Comparison of ENCODE assay signal across 21 cellular contexts in the genomic region with DNA sequence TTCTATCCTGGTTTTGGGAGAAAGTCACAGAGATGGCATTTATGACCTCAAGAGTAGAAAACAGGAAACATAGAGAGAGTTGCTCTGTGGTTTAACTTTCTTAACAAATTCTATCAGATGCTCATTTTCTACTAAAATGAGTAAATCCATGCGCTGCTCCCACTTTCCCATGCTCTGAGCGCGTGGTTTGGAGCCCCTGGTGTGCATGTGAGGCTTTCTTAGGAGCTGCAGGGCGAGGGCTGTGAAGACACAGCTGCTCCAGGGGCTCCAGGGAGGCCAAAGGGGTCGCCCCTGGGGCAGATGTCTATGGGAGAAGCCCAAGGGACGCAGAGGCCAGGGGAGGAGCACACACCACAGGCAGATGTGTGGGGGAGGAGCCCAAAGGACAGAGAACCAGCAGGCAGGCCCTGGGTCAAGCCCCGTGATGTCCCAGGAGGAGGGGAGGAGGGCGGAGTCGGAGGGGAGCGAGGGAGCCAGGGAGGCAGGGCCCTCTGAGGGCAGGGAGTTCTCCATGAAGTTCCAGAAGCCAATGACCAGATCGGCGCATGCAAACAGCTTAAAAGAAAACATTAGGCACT.
DNase-seq lines count a peak whose midpoint lies in the region; ATAC-seq, FAIRE-seq and TF ChIP-seq lines count a peak whose summit lies in the region.
"Had no signal": no experiment of that assay in that cellular context is flagged by ENCODE, and none has a peak within 500 bp of the region (broad histone marks: within the 10 kb centered on the region; RNA-seq: fewer than 3 reads in every experiment).

No MANE protein-coding gene starts in this region.

- H2AFZ ChIP-seq in K562 (ENCODE audit: low read depth, low read length): no peak overlapping the region

- peak; percentile 52 for DNase-seq in activated CD4-positive, alpha-beta T cell treated with anti-CD3 and anti-CD28 coated beads for 36 hours
- DNase-seq in activated CD4-positive, alpha-beta T cell treated with anti-CD3 and anti-CD28 coated beads, Interleukin-2, amount 50 U/mL, for 4 hours: no peak
- peak; percentile 80 for DNase-seq in NB4 (ENCODE audit: low read depth)
- DNase-seq in K562 (ENCODE audit: extremely low read depth in 1 of 4, low spot score in 3 of 4): peak in 1 of 4 experiments; percentile 7
- DNase-seq in NCI-H526 (lab: John Stamatoyannopoulos, UW): no peak
- no peak for DNase-seq in aorta
- no peak for DNase-seq in right atrium auricular region (ENCODE audit: low spot score)
- DNase-seq: dorsolateral prefrontal cortex; GDM1; hypothalamus; left ventricle myocardium superior; NCI-H2171; right cardiac atrium; SIG-M5; stimulated activated CD4-positive, alpha-beta T cell treated with anti-CD3 and anti-CD28 coated beads, Interleukin-4, amount 100 ng/mL, for 4 hours; stimulated activated naive CD4-positive, alpha-beta T cell had no signal

- peaks cover 37% of the 10 kb centered on the region for H3K36me3 Mint-ChIP-seq in activated CD4-positive, alpha-beta T cell treated with anti-CD3 and anti-CD28 coated beads for 36 hours (ENCODE audit: low read depth)
- peaks cover 50% of the 10 kb centered on the region for H3K36me3 Mint-ChIP-seq in nephron (ENCODE audit: low read depth)

- in situ Hi-C loops in K562 (cut with MboI): no loop called here

- peaks cover 11% of the 10 kb centered on the region for H3K9me3 Mint-ChIP-seq in activated CD4-positive, alpha-beta T cell treated with anti-CD3 and anti-CD28 coated beads for 36 hours (ENCODE audit: low read depth)
- peaks cover 25% of the 10 kb centered on the region for H3K9me3 Mint-ChIP-seq in nephron

- H3K27ac Mint-ChIP-seq in activated CD4-positive, alpha-beta T cell treated with anti-CD3 and anti-CD28 coated beads for 36 hours: peak overlapping the region; percentile 92
- peak overlapping the region; percentile 24 to 85 (median 37) for H3K27ac Mint-ChIP-seq in nephron
- H3K27ac Mint-ChIP-seq: brain had no signal

- H3K4me3 ChIP-seq in NB4 (ENCODE audit: low read depth, low read length): no peak overlapping the region
- no peak overlapping the region for H3K4me3 ChIP-seq in K562
- no peak overlapping the region for H3K4me3 ChIP-seq in aorta (ENCODE audit: low read length in 2 of 2)
- H3K4me3 ChIP-seq in right atrium auricular region: no peak overlapping the region

- POLR2A ChIA-PET in activated CD4-positive, alpha-beta T cell treated with anti-CD3 and anti-CD28 coated beads for 36 hours (lab: Charles Lee): interaction anchor here (0.9 kb wide), 1 partner anchor 30 kb away, joined by 4 read pairs; no protein-coding TSS in a partner anchor
- POLR2A ChIA-PET in K562 (lab: Yijun Ruan, JAX): no interaction called here

- H3K4me3 Mint-ChIP-seq in activated CD4-positive, alpha-beta T cell treated with anti-CD3 and anti-CD28 coated beads for 36 hours: no peak overlapping the region
- H3K4me3 Mint-ChIP-seq in nephron: no peak overlapping the region
- H3K4me3 Mint-ChIP-seq: brain, neural crest cell had no signal

- intact Hi-C loops in activated CD4-positive, alpha-beta T cell treated with anti-CD3 and anti-CD28 coated beads for 36 hours (cut with DNase I, micrococcal nuclease): no loop called here
- intact Hi-C loops in K562 (cut with micrococcal nuclease) (no loop called here), aorta (cut with DNase I) (no loop called here)

- no peak for FAIRE-seq in K562 (lab: Jason Lieb, UNC)
- FAIRE-seq: A204.1 had no signal

- no peak for TF ChIP-seq EP300 in K562 (IDR thresholded peaks at IDR 0.05; ENCODE audit: low read length)

- ATAC-seq in activated CD4-positive, alpha-beta T cell treated with anti-CD3 and anti-CD28 coated beads for 36 hours: peak; percentile 20
- ATAC-seq in K562 (peak; percentile 47; the same call in 2 of the 3 replicates), aorta (ENCODE audit: low FRiP score) (no peak)
- ATAC-seq: left ventricle myocardium superior had no signal

- CTCF ChIA-PET in activated CD4-positive, alpha-beta T cell treated with anti-CD3 and anti-CD28 coated beads for 36 hours (lab: Charles Lee): interaction anchor here (0.7 to 1.0 kb wide), 2 partner anchors 24 to 80 kb away, joined by 3 read pairs; no protein-coding TSS in a partner anchor
- CTCF ChIA-PET in K562 (lab: Yijun Ruan, JAX; ENCODE audit: low intra/inter-chr PET ratio): no interaction called here

- H3K79me2 ChIP-seq in K562 (ENCODE audit: control insufficient read depth, insufficient read depth, low read length): no peaks in the 10 kb centered on the region

- H3K27me3 ChIP-seq in K562 (ENCODE audit: control insufficient read depth in 2 of 2, insufficient read depth in 2 of 2, low read length in 2 of 2) (no peaks in the 10 kb centered on the region), aorta (ENCODE audit: control insufficient read depth in 1 of 2, insufficient read depth in 2 of 2, low read length in 1 of 2) (no peaks in the 10 kb centered on the region), right atrium auricular region (no peaks in the 10 kb centered on the region)
- H3K27me3 ChIP-seq: dorsolateral prefrontal cortex had no signal

- H3K36me3 ChIP-seq in K562 (ENCODE audit: control insufficient read depth, insufficient read depth, low read length): no peaks in the 10 kb centered on the region
- no peaks in the 10 kb centered on the region for H3K36me3 ChIP-seq in aorta (ENCODE audit: control insufficient read depth in 1 of 2, insufficient read depth in 2 of 2, low read length in 1 of 2)
- H3K36me3 ChIP-seq in right atrium auricular region: no peaks in the 10 kb centered on the region

- no peaks in the 10 kb centered on the region for H3K9me1 ChIP-seq in K562 (ENCODE audit: control insufficient read depth, insufficient read depth, low read length)

- H3K4me2 ChIP-seq in K562 (ENCODE audit: insufficient read depth, low read length): no peak overlapping the region

- H3K9ac ChIP-seq in K562 (ENCODE audit: insufficient read depth in 1 of 2, low read depth in 2 of 2, low read length in 2 of 2): no peak overlapping the region

- no peaks in the 10 kb centered on the region for H4K20me1 ChIP-seq in K562 (replicated peaks; ENCODE audit: control insufficient read depth, insufficient read depth, low read length)

- TF ChIP-seq CTCF in NB4 (IDR thresholded peaks at IDR 0.05; ENCODE audit: low read depth, low read length): no peak
- no peak for TF ChIP-seq CTCF in K562 (IDR thresholded peaks at IDR 0.05 in 2 of 3, conservative IDR thresholded peaks at IDR 0.05 in 1 of 3; ENCODE audit: insufficient read depth in 2 of 3, low read depth in 1 of 3, low read length in 3 of 3)
- no peak for TF ChIP-seq CTCF in nephron (IDR thresholded peaks at IDR 0.05; ENCODE audit: unreplicated experiment in 3 of 3)
- TF ChIP-seq CTCF in right atrium auricular region (IDR thresholded peaks at IDR 0.05): no peak

- H3K9me3 ChIP-seq in K562 (replicated peaks; ENCODE audit: control insufficient read depth, insufficient read depth, low read depth, low read length): no peaks in the 10 kb centered on the region
- no peaks in the 10 kb centered on the region for H3K9me3 ChIP-seq in aorta (ENCODE audit: control insufficient read depth, low read length)
- no peaks in the 10 kb centered on the region for H3K9me3 ChIP-seq in right atrium auricular region

- TF ChIP-seq POLR2A in NB4 (IDR thresholded peaks at IDR 0.05; ENCODE audit: extremely low read depth, insufficient read length): no peak
- no peak for TF ChIP-seq POLR2A in K562 (conservative IDR thresholded peaks at IDR 0.05)

- no TSS peak for BruUV-seq in K562 (replicated peaks; lab: Mats Ljungman, UMichigan)

- H3K4me1 Mint-ChIP-seq in activated CD4-positive, alpha-beta T cell treated with anti-CD3 and anti-CD28 coated beads for 36 hours: peaks cover 63% of the 10 kb centered on the region
- peaks cover 11% of the 10 kb centered on the region for H3K4me1 Mint-ChIP-seq in nephron
- H3K4me1 Mint-ChIP-seq: brain had no signal

- no peaks in the 10 kb centered on the region for H3K27me3 Mint-ChIP-seq in activated CD4-positive, alpha-beta T cell treated with anti-CD3 and anti-CD28 coated beads for 36 hours
- no peaks in the 10 kb centered on the region for H3K27me3 Mint-ChIP-seq in nephron (ENCODE audit: low read depth)

- H3K4me1 ChIP-seq in K562 (replicated peaks in 1 of 2; ENCODE audit: control insufficient read depth in 2 of 2, insufficient read depth in 2 of 2, low read length in 2 of 2) (peaks cover 0 to 3% of the 10 kb centered on the region in 2 experiments; a peak in 1 of 5 replicates), aorta (ENCODE audit: control insufficient read depth in 1 of 2, insufficient read depth in 2 of 2, low read length in 2 of 2) (no peaks in the 10 kb centered on the region), right atrium auricular region (no peaks in the 10 kb centered on the region)

- WGBS in K562 (ENCODE audit: insufficient coverage, low coverage, missing lambda C conversion rate): 58% methylated on average over 12 of the region's 12 CpGs
- 89 to 94% methylated on average over 12 of the region's 12 CpGs for WGBS in aorta, 2 donors

- TF ChIP-seq RAD21 in K562 (CRISPR knock-in tag; conservative IDR thresholded peaks at IDR 0.05 in 1 of 2, IDR thresholded peaks at IDR 0.05 in 1 of 2): no peak

- H3K27ac ChIP-seq in K562 (ENCODE audit: extremely low read depth, low read depth, low read length) (no peak overlapping the region), aorta (ENCODE audit: low read depth in 1 of 2, low read length in 2 of 2) (no peak overlapping the region), right atrium auricular region (no peak overlapping the region)
- H3K27ac ChIP-seq: VCaP had no signal

TF ChIP-seq in K562, 482 proteins besides CTCF, POLR2A, EP300 and RAD21 (continues in another document):
- no peak for TF ChIP-seq EP400 (IDR thresholded peaks at IDR 0.05)
- TF ChIP-seq, protein P1, sequence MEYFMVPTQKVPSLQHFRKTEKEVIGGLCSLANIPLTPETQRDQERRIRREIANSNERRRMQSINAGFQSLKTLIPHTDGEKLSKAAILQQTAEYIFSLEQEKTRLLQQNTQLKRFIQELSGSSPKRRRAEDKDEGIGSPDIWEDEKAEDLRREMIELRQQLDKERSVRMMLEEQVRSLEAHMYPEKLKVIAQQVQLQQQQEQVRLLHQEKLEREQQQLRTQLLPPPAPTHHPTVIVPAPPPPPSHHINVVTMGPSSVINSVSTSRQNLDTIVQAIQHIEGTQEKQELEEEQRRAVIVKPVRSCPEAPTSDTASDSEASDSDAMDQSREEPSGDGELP (CRISPR knock-in tag; IDR thresholded peaks at IDR 0.05; ENCODE audit: borderline replicate concordance): no peak
- TF ChIP-seq GABPB2 (CRISPR knock-in tag; conservative IDR thresholded peaks at IDR 0.05): no peak

Comparison
In these comparisons a context has a peak if more than half of its experiments do, and no peak if none do; other contexts are left out.
1. DNase-seq: peak in activated CD4-positive, alpha-beta T cell treated with anti-CD3 and anti-CD28 coated beads for 36 hours (single experiment) and NB4 (single experiment); none in activated CD4-positive, alpha-beta T cell treated with anti-CD3 and anti-CD28 coated beads, Interleukin-2, amount 50 U/mL, for 4 hours (0 of 2), NCI-H526 (0 of 2), aorta (0 of 2) and right atrium auricular region (single experiment).